33 cellular contexts compared by ENCODE assay signal in the genomic region with DNA sequence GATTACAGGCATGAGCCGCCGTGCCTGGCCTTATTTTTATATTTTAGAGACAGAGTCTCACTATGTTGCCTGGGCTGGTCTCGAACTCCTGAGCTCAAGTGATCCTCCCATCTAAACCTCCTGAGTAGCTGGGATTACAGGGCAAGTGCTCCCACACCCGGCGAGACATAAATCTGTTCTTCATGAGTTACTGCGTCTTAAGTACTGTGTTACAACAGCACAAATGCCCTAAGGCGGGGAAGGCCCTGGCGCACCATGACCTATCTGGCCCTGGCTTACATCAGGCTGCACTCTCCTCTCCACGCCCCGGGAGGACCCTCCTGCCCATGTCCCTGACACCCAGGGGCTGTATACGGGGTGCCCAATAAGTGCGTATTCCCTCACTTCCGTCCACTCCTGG. TPM values are rescaled to one million over a fixed set of nuclear protein-coding genes. Genes with fewer than 3 reads are reported as not detected.
"Had no signal": no experiment of that assay in that cellular context is flagged by ENCODE, and none has a peak within 500 bp of the region (broad histone marks: within the 10 kb centered on the region; RNA-seq: fewer than 3 reads in every experiment).

No MANE protein-coding gene starts in this region.

- H3K4me1 Mint-ChIP-seq: mesothelial cell of epicardium had no signal

- H3K9me3 Mint-ChIP-seq: effector memory CD8-positive, alpha-beta T cell; mesothelial cell of epicardium; naive B cell; natural killer cell treated with Interleukin-12 subunit alpha and Interleukin-12 subunit beta and Interleukin-15 and Interleukin-18, amount 100 ng/mL, for 72 hours; stimulated activated memory B cell treated with anti-CD40 and anti-IgM and Interleukin-4, amounts not matched to agents 10 μg/mL and 1 μg/mL and 100 μg/mL, for 72 hours had no signal

- H3K36me3 ChIP-seq: left lung, ovary had no signal

- H3K4me1 ChIP-seq: psoas muscle had no signal

- H3K27ac Mint-ChIP-seq: mesothelial cell of epicardium; naive B cell; natural killer cell treated with Interleukin-12 subunit alpha and Interleukin-12 subunit beta and Interleukin-15 and Interleukin-18, amount 100 ng/mL, for 72 hours; stimulated activated memory B cell treated with anti-CD40 and anti-IgM and Interleukin-4, amounts not matched to agents 10 μg/mL and 1 μg/mL and 100 μg/mL, for 72 hours had no signal

- H3K27ac ChIP-seq: coronary artery, esophagus squamous epithelium, heart right ventricle, left lung, ovary, psoas muscle, sigmoid colon, testis, tibial artery, upper lobe of left lung had no signal

- DNase-seq: dermis blood vessel endothelial cell; effector memory CD8-positive, alpha-beta T cell; erythroblast; esophagus squamous epithelium; foreskin melanocyte; glutamatergic neuron; heart right ventricle; hippocampal formation; left cardiac atrium; left lung; mesenchymal stem cell; mucosa of descending colon; naive B cell; occipital lobe; ovary; posterior cingulate gyrus; psoas muscle; sigmoid colon; stimulated activated CD4-positive, alpha-beta T cell treated with anti-CD3 and anti-CD28 coated beads, Interleukin-4, amount 100 ng/mL, for 4 hours; stimulated activated naive CD8-positive, alpha-beta T cell treated with anti-CD3 and anti-CD28 coated beads, Interleukin-15, Interleukin-2, amounts not matched to agents 100 U/mL and 50 U/mL, for 24 hours; testis; tibial artery had no signal

- H3K4me3 Mint-ChIP-seq: effector memory CD8-positive, alpha-beta T cell; mesothelial cell of epicardium; naive B cell; natural killer cell treated with Interleukin-12 subunit alpha and Interleukin-12 subunit beta and Interleukin-15 and Interleukin-18, amount 100 ng/mL, for 72 hours; stimulated activated memory B cell treated with anti-CD40 and anti-IgM and Interleukin-4, amounts not matched to agents 10 μg/mL and 1 μg/mL and 100 μg/mL, for 72 hours had no signal

- H3K36me3 Mint-ChIP-seq: mesothelial cell of epicardium; naive B cell; natural killer cell treated with Interleukin-12 subunit alpha and Interleukin-12 subunit beta and Interleukin-15 and Interleukin-18, amount 100 ng/mL, for 72 hours; stimulated activated memory B cell treated with anti-CD40 and anti-IgM and Interleukin-4, amounts not matched to agents 10 μg/mL and 1 μg/mL and 100 μg/mL, for 72 hours had no signal

- ATAC-seq: effector memory CD8-positive, alpha-beta T cell; heart right ventricle; left cardiac atrium; left lung; mucosa of descending colon; natural killer cell treated with Interleukin-12 subunit alpha and Interleukin-12 subunit beta and Interleukin-15 and Interleukin-18, amount 100 ng/mL, for 72 hours; psoas muscle; right cardiac atrium; stimulated activated memory B cell treated with anti-CD40 and anti-IgM and Interleukin-4, amounts not matched to agents 10 μg/mL and 1 μg/mL and 100 μg/mL, for 72 hours; stimulated activated naive CD8-positive, alpha-beta T cell treated with anti-CD3 and anti-CD28 coated beads, Interleukin-15, Interleukin-2, amounts not matched to agents 100 U/mL and 50 U/mL, for 24 hours had no signal

- H3K27me3 Mint-ChIP-seq: natural killer cell treated with Interleukin-12 subunit alpha and Interleukin-12 subunit beta and Interleukin-15 and Interleukin-18, amount 100 ng/mL, for 72 hours had no signal

- H3K9me3 ChIP-seq: esophagus squamous epithelium, heart right ventricle, left lung, mucosa of descending colon, ovary, psoas muscle, sigmoid colon, testis, tibial artery, upper lobe of left lung had no signal

- H3K4me3 ChIP-seq: coronary artery, esophagus squamous epithelium, heart right ventricle, left lung, mucosa of descending colon, ovary, psoas muscle, sigmoid colon, testis, tibial artery, upper lobe of left lung had no signal

- H3K27me3 ChIP-seq: ovary, testis had no signal

RNA-seq across cellular contexts. Expression of a gene that starts 12.7 kb away (rescaled TPM):
- total RNA-seq: dermis blood vessel endothelial cell; esophagus squamous epithelium; heart right ventricle; kidney epithelial cell; left cardiac atrium; left lung; lower leg skin; lung microvascular endothelial cell; mesothelial cell of epicardium; mucosa of descending colon; natural killer cell treated with Interleukin-12 subunit alpha and Interleukin-12 subunit beta and Interleukin-15 and Interleukin-18, amount 100 ng/mL, for 72 hours; occipital lobe; ovary; psoas muscle; renal cortical epithelial cell; right cardiac atrium; sigmoid colon; skeletal muscle tissue; testis; upper lobe of left lung had no signal
- polyA plus RNA-seq: heart right ventricle, ovary, psoas muscle, right cardiac atrium, sigmoid colon had no signal
